In genomic region chr19:41295506-41295905, GRCh38 we compare ENCODE assay signal across 17 cellular contexts. TPM values are rescaled to one million over a fixed set of nuclear protein-coding genes. Genes with fewer than 3 reads are reported as not detected.
A peak's percentile ranks its signal among the peaks of the same experiment; 100 is the strongest.
DNase-seq lines count a peak whose midpoint lies in the region; ATAC-seq, FAIRE-seq and TF ChIP-seq lines count a peak whose summit lies in the region.
"Had no signal": no experiment of that assay in that cellular context is flagged by ENCODE, and none has a peak within 500 bp of the region (broad histone marks: within the 10 kb centered on the region; RNA-seq: fewer than 3 reads in every experiment).

No MANE protein-coding gene starts in this region.

- H3F3A ChIP-seq in neural progenitor cell (ENCODE audit: low read depth), result no peaks in the 10 kb centered on the region

- CTCF ChIA-PET in CD4-positive, alpha-beta memory T cell (lab: Charles Lee; ENCODE audit: partially characterized antibody), result interaction anchor here (6.5 kb wide), 1 partner anchor 11 kb away, joined by 54 read pairs; no protein-coding TSS in a partner anchor

- H3K9me3 Mint-ChIP-seq in CD4-positive, alpha-beta memory T cell, result peaks cover 0 to 4% (median 0%) of the 10 kb centered on the region in 8 donors
- H3K9me3 Mint-ChIP-seq in IgD-negative memory B cell (no peaks in the 10 kb centered on the region), osteocyte (ENCODE audit: unreplicated experiment) (no peaks in the 10 kb centered on the region), neural progenitor cell (no peaks in the 10 kb centered on the region)
- H3K9me3 Mint-ChIP-seq in effector memory CD8-positive, alpha-beta T cell, result no peaks in the 10 kb centered on the region
- H3K9me3 Mint-ChIP-seq: CD14-positive monocyte had no signal

- H3K4me3 ChIP-seq in CD4-positive, alpha-beta memory T cell (ENCODE audit: low read length in 2 of 2), result no peak overlapping the region
- no peak overlapping the region for H3K4me3 ChIP-seq in neural progenitor cell
- H3K4me3 ChIP-seq: tibial nerve had no signal

- peaks cover 53% of the 10 kb centered on the region for H4K20me1 ChIP-seq in neural progenitor cell (ENCODE audit: low read depth)

- peak overlapping the region in 1 of 8 donors; percentile 35 for H3K4me3 Mint-ChIP-seq in CD4-positive, alpha-beta memory T cell
- H3K4me3 Mint-ChIP-seq in IgD-negative memory B cell (no peak overlapping the region), osteocyte (ENCODE audit: unreplicated experiment) (no peak overlapping the region), neural progenitor cell (no peak overlapping the region)
- peak overlapping the region in 1 of 2 donors; percentile 29 for H3K4me3 Mint-ChIP-seq in effector memory CD8-positive, alpha-beta T cell
- H3K4me3 Mint-ChIP-seq: CD14-positive monocyte had no signal

- POLR2A ChIA-PET in CD4-positive, alpha-beta memory T cell (lab: Charles Lee; ENCODE audit: partially characterized antibody), result interaction anchor here (1.0 to 26.9 kb wide), 4 partner anchors 13 to 175 kb away, joined by 3 to 711 read pairs (median 48); partner anchors contain the start of genes CCDC97 and HNRNPUL1

- no peak for FAIRE-seq in H54 (lab: Jason Lieb, UNC)
- FAIRE-seq: keratinocyte had no signal

- peaks cover 50 to 62% (median 62%) of the 10 kb centered on the region in 4 donors for H3K4me1 Mint-ChIP-seq in CD4-positive, alpha-beta memory T cell
- H3K4me1 Mint-ChIP-seq in IgD-negative memory B cell (peaks cover 27 to 42% (median 39%) of the 10 kb centered on the region in 3 donors), osteocyte (ENCODE audit: unreplicated experiment) (peaks cover 36% of the 10 kb centered on the region), neural progenitor cell (peaks cover 13% of the 10 kb centered on the region)
- H3K4me1 Mint-ChIP-seq in effector memory CD8-positive, alpha-beta T cell (ENCODE audit: low read depth in 2 of 2), result peaks cover 43 to 58% of the 10 kb centered on the region in 2 donors

- peaks cover 56% of the 10 kb centered on the region for H3K4me1 ChIP-seq in CD4-positive, alpha-beta memory T cell (ENCODE audit: insufficient read depth, low read length)
- no peaks in the 10 kb centered on the region for H3K4me1 ChIP-seq in neural progenitor cell

- TF ChIP-seq CTCF in osteocyte (IDR thresholded peaks at IDR 0.05) (no peak), neural progenitor cell (IDR thresholded peaks at IDR 0.05) (no peak), GM13976 (IDR thresholded peaks at IDR 0.05; ENCODE audit: borderline replicate concordance, control extremely low read depth, extremely low read depth, insufficient read depth, missing control alignments) (no peak)

- H3K36me3 Mint-ChIP-seq in CD4-positive, alpha-beta memory T cell, result peaks cover 67 to 96% of the 10 kb centered on the region in 2 donors
- H3K36me3 Mint-ChIP-seq in IgD-negative memory B cell (peaks cover 5% of the 10 kb centered on the region), osteocyte (ENCODE audit: unreplicated experiment) (peaks cover 52% of the 10 kb centered on the region), neural progenitor cell (peaks cover 59% of the 10 kb centered on the region)
- peaks cover 99% of the 10 kb centered on the region for H3K36me3 Mint-ChIP-seq in effector memory CD8-positive, alpha-beta T cell (ENCODE audit: insufficient read depth)

- peaks cover 84% of the 10 kb centered on the region for H3K36me3 ChIP-seq in CD4-positive, alpha-beta memory T cell (ENCODE audit: insufficient read depth, low read length)
- peaks cover 10% of the 10 kb centered on the region for H3K36me3 ChIP-seq in neural progenitor cell

- intact Hi-C loops in CD4-positive, alpha-beta memory T cell (cut with micrococcal nuclease), result no loop called here

- no peaks in the 10 kb centered on the region for H3K27me3 ChIP-seq in CD4-positive, alpha-beta memory T cell (ENCODE audit: insufficient read depth, low read length)
- no peaks in the 10 kb centered on the region for H3K27me3 ChIP-seq in neural progenitor cell
- H3K27me3 ChIP-seq: tibial nerve had no signal

- no peak overlapping the region for H3K4me2 ChIP-seq in neural progenitor cell

- DNase-seq in CD4-positive, alpha-beta memory T cell, result no peak
- no peak for DNase-seq in effector memory CD8-positive, alpha-beta T cell
- DNase-seq in osteocyte (ENCODE audit: extremely low spot score, unreplicated experiment) (no peak), GOT3 (lab: John Stamatoyannopoulos, UW) (no peak), neural progenitor cell (ENCODE audit: low spot score) (no peak), H54 (ENCODE audit: insufficient read length, low spot score) (no peak), GM13976 (ENCODE audit: low spot score) (no peak)
- DNase-seq: midbrain; NK-92 treated with Interleukin-12 subunit alpha and Interleukin-12 subunit beta, amount 100 ng/mL, for 24 hours; posterior cingulate gyrus; Right ventricle myocardium superior; T1000 had no signal

- H3K27ac ChIP-seq in CD4-positive, alpha-beta memory T cell (ENCODE audit: low read depth, low read length), result no peak overlapping the region
- H3K27ac ChIP-seq in neural progenitor cell, result no peak overlapping the region
- H3K27ac ChIP-seq: epithelial cell of prostate had no signal

- peaks cover 23% of the 10 kb centered on the region for H3K79me2 ChIP-seq in neural progenitor cell (ENCODE audit: low read depth)

- no peak overlapping the region for H2AFZ ChIP-seq in neural progenitor cell (replicated peaks)

- no peak overlapping the region for H3K9ac ChIP-seq in neural progenitor cell

- no peaks in the 10 kb centered on the region for H3K9me3 ChIP-seq in CD4-positive, alpha-beta memory T cell (ENCODE audit: control insufficient read depth in 1 of 2, low read length in 2 of 2)
- H3K9me3 ChIP-seq in neural progenitor cell (ENCODE audit: low read depth), result no peaks in the 10 kb centered on the region
- H3K9me3 ChIP-seq: tibial nerve had no signal

- no peaks in the 10 kb centered on the region for H3K27me3 Mint-ChIP-seq in CD4-positive, alpha-beta memory T cell
- H3K27me3 Mint-ChIP-seq in IgD-negative memory B cell (peaks cover 3% of the 10 kb centered on the region), osteocyte (ENCODE audit: unreplicated experiment) (no peaks in the 10 kb centered on the region), neural progenitor cell (ENCODE audit: insufficient read depth, low read depth) (peaks cover 6% of the 10 kb centered on the region)
- H3K27me3 Mint-ChIP-seq in effector memory CD8-positive, alpha-beta T cell, result no peaks in the 10 kb centered on the region

- peak overlapping the region; percentile 95 to 100 (median 99) for H3K27ac Mint-ChIP-seq in CD4-positive, alpha-beta memory T cell
- H3K27ac Mint-ChIP-seq in IgD-negative memory B cell (peak overlapping the region; percentile 96 to 100 (median 100)), osteocyte (ENCODE audit: unreplicated experiment) (peak overlapping the region; percentile 98), neural progenitor cell (no peak overlapping the region)
- H3K27ac Mint-ChIP-seq in effector memory CD8-positive, alpha-beta T cell, result peak overlapping the region; percentile 94 to 97

- in situ Hi-C loops in GM13976 (cut with MboI; ENCODE audit: low sequenced_read_pairs, unreplicated experiment), result no loop called here

- TF ChIP-seq POLR2A in H54 (IDR thresholded peaks at IDR 0.05; ENCODE audit: low read depth, low read length), result no peak

- no peak for ATAC-seq in effector memory CD8-positive, alpha-beta T cell (replicated peaks)

RNA-seq across cellular contexts. Expression of gene CCDC97, which starts 14.5 kb away (rescaled TPM):
- 10 to 100 TPM; 56.4 to 61.4 TPM for total RNA-seq in CD4-positive, alpha-beta memory T cell
- polyA plus RNA-seq in CD4-positive, alpha-beta memory T cell, result 10 to 100 TPM; 23.2 to 32.3 TPM
- polyA plus RNA-seq in IgD-negative memory B cell, result 34.5 TPM
- total RNA-seq in osteocyte (34.4 and 35.9 TPM in 2 replicates), neural progenitor cell (ENCODE audit: low replicate concordance) (14.1 and 19.1 TPM in 2 replicates)

RNA-seq across cellular contexts. Expression of gene HNRNPUL1, which starts 31.3 kb away (rescaled TPM):
- total RNA-seq in CD4-positive, alpha-beta memory T cell, result 100 to 1,000 TPM; 300 TPM
- 100 to 1,000 TPM in 1 of 2 donors, 10 to 100 TPM in 1; 37.8 to 110 TPM for polyA plus RNA-seq in CD4-positive, alpha-beta memory T cell
- 80.9 TPM for polyA plus RNA-seq in IgD-negative memory B cell
- total RNA-seq in osteocyte, result 226 and 237 TPM in 2 replicates
- total RNA-seq in neural progenitor cell (ENCODE audit: low replicate concordance), result 126 and 188 TPM in 2 replicates

RNA-seq across cellular contexts. Expression of gene TGFB1, which starts 58.2 kb away (rescaled TPM):
- 100 to 1,000 TPM; 136 to 143 TPM for total RNA-seq in CD4-positive, alpha-beta memory T cell
- polyA plus RNA-seq in CD4-positive, alpha-beta memory T cell, result 10 to 100 TPM; 28.1 to 83.7 TPM
- polyA plus RNA-seq in IgD-negative memory B cell, result 49.3 TPM
- total RNA-seq in osteocyte, result 244 and 255 TPM in 2 replicates
- 0.65 and 1.3 TPM in 2 replicates for total RNA-seq in neural progenitor cell (ENCODE audit: low replicate concordance)

Comparison
In these comparisons a context has a peak if more than half of its experiments do, and no peak if none do; other contexts are left out.
1. RNA of gene TGFB1, which starts 58.2 kb away (total RNA-seq): 244 to 255 TPM in osteocyte and 136 to 143 TPM in CD4-positive, alpha-beta memory T cell; 0.65 to 1.3 TPM in neural progenitor cell; every median in the first group is over 10 times any median in the second.